ENCODE assay signal across 1 cellular context in genomic region chr2:220228310-220229006, GRCh38.
TF ChIP-seq lines count a peak whose summit lies in the region.

No MANE protein-coding gene starts in this region.

TF ChIP-seq in IMR-90, 13 proteins besides CTCF, POLR2A, EP300 and RAD21 (continued from another document):
- TF ChIP-seq CEBPB (IDR thresholded peaks at IDR 0.05; ENCODE audit: low read depth, low read length) (no peak), FOS (IDR thresholded peaks at IDR 0.05; ENCODE audit: low read depth, low read length) (peak; percentile 91), CHD1 (IDR thresholded peaks at IDR 0.05; ENCODE audit: low read depth, low read length) (no peak), MAZ (IDR thresholded peaks at IDR 0.05; ENCODE audit: borderline replicate concordance, low read depth, low read length) (no peak), MXI1 (IDR thresholded peaks at IDR 0.05; ENCODE audit: borderline replicate concordance, low read depth, low read length) (no peak)
- TF ChIP-seq, protein P1, sequence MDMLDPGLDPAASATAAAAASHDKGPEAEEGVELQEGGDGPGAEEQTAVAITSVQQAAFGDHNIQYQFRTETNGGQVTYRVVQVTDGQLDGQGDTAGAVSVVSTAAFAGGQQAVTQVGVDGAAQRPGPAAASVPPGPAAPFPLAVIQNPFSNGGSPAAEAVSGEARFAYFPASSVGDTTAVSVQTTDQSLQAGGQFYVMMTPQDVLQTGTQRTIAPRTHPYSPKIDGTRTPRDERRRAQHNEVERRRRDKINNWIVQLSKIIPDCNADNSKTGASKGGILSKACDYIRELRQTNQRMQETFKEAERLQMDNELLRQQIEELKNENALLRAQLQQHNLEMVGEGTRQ (IDR thresholded peaks at IDR 0.05; ENCODE audit: low read depth, low read length) = peak; percentile 31; the same call in 1 of the 2 replicates
